In the genomic region with DNA sequence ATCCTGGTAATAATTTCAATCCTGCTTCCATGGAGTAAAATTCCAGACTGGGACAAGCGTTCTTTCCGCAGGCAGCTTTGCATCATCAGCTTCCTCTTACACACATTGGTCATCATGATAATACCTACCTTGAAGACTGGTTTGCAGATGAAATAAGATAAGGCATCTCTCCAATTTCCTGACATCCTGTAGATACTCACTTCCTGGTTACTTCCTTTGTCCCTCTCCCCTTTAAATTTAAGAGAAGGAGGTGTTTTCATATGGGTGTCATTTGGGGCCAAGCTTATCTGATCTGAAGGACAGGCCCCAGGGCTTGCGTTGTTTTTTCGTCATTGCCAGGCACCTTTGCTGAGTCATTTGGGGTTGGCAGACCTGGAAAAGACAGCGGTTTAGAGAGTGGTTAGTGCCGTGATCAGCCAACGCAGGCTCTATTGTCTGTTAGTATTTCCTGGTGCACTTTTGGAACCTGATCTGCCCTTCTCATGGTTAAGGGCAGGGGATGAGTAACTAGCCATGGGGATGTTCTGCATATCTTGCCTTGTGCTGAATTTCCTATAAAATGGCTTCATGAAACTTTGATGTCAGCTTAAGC, we compare ENCODE assay signal across 8 cellular contexts. TPM values are rescaled to one million over a fixed set of nuclear protein-coding genes. Genes with fewer than 3 reads are reported as not detected.
DNase-seq lines count a peak whose midpoint lies in the region; ATAC-seq and TF ChIP-seq lines count a peak whose summit lies in the region.

No MANE protein-coding gene starts in this region.

- H3K4me1 Mint-ChIP-seq in activated naive CD8-positive, alpha-beta T cell treated with anti-CD3 and anti-CD28 coated beads, Interleukin-2, amount 50 U/mL, for 24 hours: peaks cover 78% of the 10 kb centered on the region

- peaks cover 9% of the 10 kb centered on the region for H3F3A ChIP-seq in smooth muscle cell (ENCODE audit: low read depth)

- DNase-seq in GM12865 (ENCODE audit: low read depth) (peak; percentile 40), RWPE2 (ENCODE audit: low spot score) (peak; percentile 86), smooth muscle cell (lab: John Stamatoyannopoulos, UW; ENCODE audit: unreplicated experiment) (no peak), ascending aorta (ENCODE audit: low spot score in 2 of 2) (no peak), HCEC 1CT (no peak), NCI-H82 treated with DMSO at 0.1 percent for 48 hours (lab: John Stamatoyannopoulos, UW; ENCODE audit: unreplicated experiment) (no peak)
- peak; percentile 70 for DNase-seq in activated naive CD8-positive, alpha-beta T cell treated with anti-CD3 and anti-CD28 coated beads, Interleukin-2, amount 50 U/mL, for 24 hours

- H3K9me3 Mint-ChIP-seq in activated naive CD8-positive, alpha-beta T cell treated with anti-CD3 and anti-CD28 coated beads, Interleukin-2, amount 50 U/mL, for 24 hours: no peaks in the 10 kb centered on the region

- H2AFZ ChIP-seq in smooth muscle cell (ENCODE audit: low read depth): no peak overlapping the region

- H3K36me3 ChIP-seq in RWPE2 (ENCODE audit: low read depth): no peaks in the 10 kb centered on the region
- no peaks in the 10 kb centered on the region for H3K36me3 ChIP-seq in smooth muscle cell (ENCODE audit: low read depth)
- no peaks in the 10 kb centered on the region for H3K36me3 ChIP-seq in ascending aorta

- TF ChIP-seq CTCF in GM12865 (IDR thresholded peaks at IDR 0.05; ENCODE audit: insufficient read depth, low read depth, low read length, missing control alignments) (no peak), RWPE2 (IDR thresholded peaks at IDR 0.05; ENCODE audit: poor library complexity, severe bottlenecking) (no peak), smooth muscle cell (IDR thresholded peaks at IDR 0.05; ENCODE audit: borderline replicate concordance, insufficient read depth, poor library complexity, severe bottlenecking) (no peak), ascending aorta (IDR thresholded peaks at IDR 0.05) (no peak)

- H3K4me1 ChIP-seq in RWPE2 (ENCODE audit: insufficient read depth, poor library complexity, severe bottlenecking) (peaks cover 33% of the 10 kb centered on the region), smooth muscle cell (ENCODE audit: low read depth) (no peaks in the 10 kb centered on the region), ascending aorta (no peaks in the 10 kb centered on the region)

- H3K27me3 ChIP-seq in RWPE2 (ENCODE audit: insufficient read depth, poor library complexity, severe bottlenecking) (peaks cover 4% of the 10 kb centered on the region), smooth muscle cell (ENCODE audit: low read depth) (no peaks in the 10 kb centered on the region), ascending aorta (no peaks in the 10 kb centered on the region)

- H3K4me3 Mint-ChIP-seq in activated naive CD8-positive, alpha-beta T cell treated with anti-CD3 and anti-CD28 coated beads, Interleukin-2, amount 50 U/mL, for 24 hours: peak overlapping the region; percentile 75

- 25% methylated on average over 7 of the region's 7 CpGs for whole genome bisulfite sequencing in smooth muscle cell (ENCODE audit: low lambda C conversion rate)

- H3K4me3 ChIP-seq in GM12865 (ENCODE audit: low read depth, low read length): no peak overlapping the region
- H3K4me3 ChIP-seq in RWPE2 (ENCODE audit: severe bottlenecking): no peak overlapping the region
- H3K4me3 ChIP-seq in smooth muscle cell: no peak overlapping the region
- no peak overlapping the region for H3K4me3 ChIP-seq in ascending aorta

- H3K79me2 ChIP-seq in smooth muscle cell (ENCODE audit: low read depth): no peaks in the 10 kb centered on the region

- no peaks in the 10 kb centered on the region for H3K27me3 Mint-ChIP-seq in activated naive CD8-positive, alpha-beta T cell treated with anti-CD3 and anti-CD28 coated beads, Interleukin-2, amount 50 U/mL, for 24 hours

- H4K20me1 ChIP-seq in smooth muscle cell (ENCODE audit: low read depth): no peaks in the 10 kb centered on the region

- intact Hi-C loops in ascending aorta (cut with DNase I): no loop called here

- H3K36me3 Mint-ChIP-seq in activated naive CD8-positive, alpha-beta T cell treated with anti-CD3 and anti-CD28 coated beads, Interleukin-2, amount 50 U/mL, for 24 hours (ENCODE audit: low read depth): peaks cover 27% of the 10 kb centered on the region

- peak overlapping the region; percentile 12 for H3K4me2 ChIP-seq in smooth muscle cell

- peak overlapping the region; percentile 88 for H3K27ac Mint-ChIP-seq in activated naive CD8-positive, alpha-beta T cell treated with anti-CD3 and anti-CD28 coated beads, Interleukin-2, amount 50 U/mL, for 24 hours

- H3K9me3 ChIP-seq in RWPE2 (ENCODE audit: severe bottlenecking) (no peaks in the 10 kb centered on the region), smooth muscle cell (replicated peaks; ENCODE audit: low read depth) (no peaks in the 10 kb centered on the region), ascending aorta (no peaks in the 10 kb centered on the region)

- ATAC-seq in RWPE2 (ENCODE audit: low read depth): peak; percentile 97
- ATAC-seq in activated naive CD8-positive, alpha-beta T cell treated with anti-CD3 and anti-CD28 coated beads, Interleukin-2, amount 50 U/mL, for 24 hours: peak; percentile 95
- no peak for ATAC-seq in HG02678 (IDR thresholded peaks at IDR 0.05; ENCODE audit: unreplicated experiment)

- H3K27ac ChIP-seq in RWPE2 (ENCODE audit: poor library complexity, severe bottlenecking) (peak overlapping the region; percentile 84), smooth muscle cell (ENCODE audit: low read depth) (no peak overlapping the region), ascending aorta (no peak overlapping the region)

- H3K9ac ChIP-seq in smooth muscle cell (ENCODE audit: low read depth): no peak overlapping the region

RNA-seq across cellular contexts. Expression of a gene that starts 24.1 kb away (rescaled TPM):
- 3.4 and 4.3 TPM in 2 replicates for total RNA-seq in smooth muscle cell
- polyA plus RNA-seq in smooth muscle cell: 2.4 and 2.7 TPM in 2 replicates
- 1.4 TPM for total RNA-seq in ascending aorta

Comparison
In these comparisons a context has a peak if more than half of its experiments do, and no peak if none do; other contexts are left out.
1. DNase-seq: peak in GM12865 (single experiment), RWPE2 (single experiment) and activated naive CD8-positive, alpha-beta T cell treated with anti-CD3 and anti-CD28 coated beads, Interleukin-2, amount 50 U/mL, for 24 hours (single experiment); none in smooth muscle cell (single experiment), ascending aorta (0 of 2), HCEC 1CT (single experiment) and NCI-H82 treated with DMSO at 0.1 percent for 48 hours (single experiment).